In genomic region chr10:35448687-35449662, GRCh38 we compare ENCODE assay signal across 8 cellular contexts.
A peak's percentile ranks its signal among the peaks of the same experiment; 100 is the strongest.
DNase-seq lines count a peak whose midpoint lies in the region; ATAC-seq and TF ChIP-seq lines count a peak whose summit lies in the region.

No MANE protein-coding gene starts in this region.

- H3K9me3 ChIP-seq in body of pancreas (peaks cover 0 to 5% (median 0%) of the 10 kb centered on the region in 3 donors), left lung (peaks cover under 1 to 17% of the 10 kb centered on the region in 2 donors), tibial nerve (peaks cover 0 to 8% (median 3%) of the 10 kb centered on the region in 4 donors)

- TF ChIP-seq POLR2A in body of pancreas (IDR thresholded peaks at IDR 0.05) (no peak), tibial nerve (IDR thresholded peaks at IDR 0.05) (no peak)

- TF ChIP-seq CTCF in body of pancreas (IDR thresholded peaks at IDR 0.05) (no peak), left lung (IDR thresholded peaks at IDR 0.05) (no peak), tibial nerve (IDR thresholded peaks at IDR 0.05) (no peak)

- ATAC-seq in body of pancreas, result no peak
- ATAC-seq in left lung, result peak; percentile 36
- ATAC-seq in HG03565 (IDR thresholded peaks at IDR 0.05; ENCODE audit: unreplicated experiment), result no peak

- no peak for DNase-seq in T-helper 2 cell treated with Interferon-gamma antibody and Interleukin-4, amounts not matched to agents 5 μg/mL and 100 μg/mL, for 36 hours (ENCODE audit: low spot score)
- DNase-seq in T-helper 2 cell (no peak), body of pancreas (peak in 3 of 4 donors; percentile 39 to 58 (median 46)), left lung (peak in 1 of 2 donors; percentile 64), tibial nerve (ENCODE audit: low spot score in 2 of 2) (no peak), HCEC 1CT (no peak), NCI-H1092 (lab: John Stamatoyannopoulos, UW) (no peak)

- H3K4me3 Mint-ChIP-seq in T-helper 2 cell treated with Interferon-gamma antibody and Interleukin-4, amounts not matched to agents 5 μg/mL and 100 μg/mL, for 36 hours, result peak overlapping the region; percentile 81

- H3K27ac Mint-ChIP-seq in T-helper 2 cell treated with Interferon-gamma antibody and Interleukin-4, amounts not matched to agents 5 μg/mL and 100 μg/mL, for 36 hours, result peak overlapping the region; percentile 89

- intact Hi-C loops in body of pancreas (cut with DNase I), result no loop called here
- intact Hi-C loops in left lung (cut with DNase I), result no loop called here

- H3K4me1 Mint-ChIP-seq in T-helper 2 cell treated with Interferon-gamma antibody and Interleukin-4, amounts not matched to agents 5 μg/mL and 100 μg/mL, for 36 hours (ENCODE audit: low read depth), result peaks cover 50% of the 10 kb centered on the region

- H3K4me1 ChIP-seq in body of pancreas (peaks cover 69% of the 10 kb centered on the region), left lung (peaks cover 36 to 82% of the 10 kb centered on the region in 2 donors), tibial nerve (peaks cover 3 to 88% (median 52%) of the 10 kb centered on the region in 4 donors)

- H3K4me3 ChIP-seq in body of pancreas (no peak overlapping the region), left lung (no peak overlapping the region), tibial nerve (no peak overlapping the region)

- no peaks in the 10 kb centered on the region for H3K27me3 Mint-ChIP-seq in T-helper 2 cell treated with Interferon-gamma antibody and Interleukin-4, amounts not matched to agents 5 μg/mL and 100 μg/mL, for 36 hours (ENCODE audit: low read depth)

- H3K27me3 ChIP-seq in body of pancreas, result no peaks in the 10 kb centered on the region
- no peaks in the 10 kb centered on the region for H3K27me3 ChIP-seq in left lung
- no peaks in the 10 kb centered on the region for H3K27me3 ChIP-seq in tibial nerve

- H3K36me3 Mint-ChIP-seq in T-helper 2 cell treated with Interferon-gamma antibody and Interleukin-4, amounts not matched to agents 5 μg/mL and 100 μg/mL, for 36 hours (ENCODE audit: low read depth), result peaks cover 21% of the 10 kb centered on the region

- H3K36me3 ChIP-seq in body of pancreas (replicated peaks in 1 of 2; ENCODE audit: insufficient read depth in 1 of 2, low read depth in 2 of 2) (no peaks in the 10 kb centered on the region), left lung (no peaks in the 10 kb centered on the region), tibial nerve (no peaks in the 10 kb centered on the region)

- 60 to 71% methylated on average over 11 of the region's 11 CpGs for WGBS in body of pancreas, 2 donors
- 62 to 67% methylated on average over 11 of the region's 11 CpGs for WGBS in tibial nerve, 2 donors

- H3K27ac ChIP-seq in body of pancreas (peak overlapping the region; percentile 48 to 84 (median 69)), left lung (peak overlapping the region in 1 of 2 donors; percentile 90), tibial nerve (peak overlapping the region in 3 of 4 donors; percentile 5 to 80 (median 61))

- no peak for TF ChIP-seq EP300 in tibial nerve (IDR thresholded peaks at IDR 0.05)

- H3K9me3 Mint-ChIP-seq in T-helper 2 cell treated with Interferon-gamma antibody and Interleukin-4, amounts not matched to agents 5 μg/mL and 100 μg/mL, for 36 hours, result peaks cover 21% of the 10 kb centered on the region

Comparison
In these comparisons a context has a peak if more than half of its experiments do, and no peak if none do; other contexts are left out.
1. DNase-seq: peak in body of pancreas (3 of 4); none in T-helper 2 cell treated with Interferon-gamma antibody and Interleukin-4, amounts not matched to agents 5 μg/mL and 100 μg/mL, for 36 hours (single experiment), T-helper 2 cell (0 of 5), tibial nerve (0 of 2), HCEC 1CT (single experiment) and NCI-H1092 (single experiment).